ENCODE assay signal across 8 cellular contexts in genomic region chr22:42615092-42615859, GRCh38. TPM values are rescaled to one million over a fixed set of nuclear protein-coding genes. Genes with fewer than 3 reads are reported as not detected.
DNase-seq lines count a peak whose midpoint lies in the region; ATAC-seq and TF ChIP-seq lines count a peak whose summit lies in the region.

No MANE protein-coding gene starts in this region.

- H3K4me3 ChIP-seq in BJ (ENCODE audit: low read depth, low read length) (peak overlapping the region; percentile 66), lower leg skin (ENCODE audit: low read depth, poor library complexity, severe bottlenecking) (no peak overlapping the region)

- intact Hi-C loops in lower leg skin (cut with DNase I; ENCODE audit: low total_unique reads): no loop called here

- DNase-seq in BJ (ENCODE audit: low read depth) (peak; percentile 92), GM19240 (ENCODE audit: insufficient read length, low spot score) (peak; percentile 83), NCI-H526 treated with DMSO at 0.1 percent for 48 hours (lab: John Stamatoyannopoulos, UW) (peak; percentile 97), dermis blood vessel endothelial cell (peak; percentile 98), lower leg skin (ENCODE audit: low spot score in 2 of 2) (peak; percentile 87 to 96)
- peak; percentile 72 for DNase-seq in activated CD4-positive, alpha-beta T cell treated with anti-CD3 and anti-CD28 coated beads, Interleukin-2, amount 50 U/mL, for 1 hour
- peak; percentile 74 to 86 for DNase-seq in stimulated activated CD4-positive, alpha-beta T cell treated with anti-CD3 and anti-CD28 coated beads, Interleukin-4, amount 100 ng/mL, for 4 hours

- CTCF ChIA-PET in BJ (lab: Yijun Ruan, JAX): interaction anchor here (0.7 to 1.7 kb wide), 4 partner anchors 16 to 242 kb away, joined by 3 to 4 read pairs (median 4); no protein-coding TSS in a partner anchor

- ATAC-seq in HG03460 (IDR thresholded peaks at IDR 0.05; ENCODE audit: unreplicated experiment): peak; percentile 57

- peak in 1 of 2 donors; percentile 54 for TF ChIP-seq POLR2A in lower leg skin (IDR thresholded peaks at IDR 0.05)

- H3K36me3 ChIP-seq in BJ (ENCODE audit: control insufficient read depth, insufficient read depth, low read length): peaks cover 16% of the 10 kb centered on the region

- TF ChIP-seq CTCF in BJ (IDR thresholded peaks at IDR 0.05; ENCODE audit: insufficient read depth, low read depth, low read length): no peak
- no peak for TF ChIP-seq CTCF in lower leg skin (IDR thresholded peaks at IDR 0.05)

- H3K27me3 ChIP-seq in BJ (ENCODE audit: control insufficient read depth, insufficient read depth, low read length): no peaks in the 10 kb centered on the region

- POLR2A ChIA-PET in BJ (lab: Charles Lee): interaction anchor here (0.7 kb wide), 1 partner anchor 32 kb away, joined by 3 read pairs; no protein-coding TSS in a partner anchor

- 0% methylated on average over 35 of the region's 35 CpGs for WGBS in lower leg skin, 2 donors

RNA-seq across cellular contexts. Expression of gene POLDIP3, which starts 0.6 kb away (rescaled TPM):
- polyA plus RNA-seq in BJ (2011; rRNA removed): 46.2 and 54.3 TPM in 2 replicates
- 23.1 and 29.9 TPM in 2 replicates for polyA minus RNA-seq in BJ (2011; rRNA and poly(A)+ RNA removed)
- total RNA-seq in dermis blood vessel endothelial cell: 27.9 and 43.3 TPM in 2 replicates
- 10 to 100 TPM; 29.6 to 41.8 (median 40.8) TPM for total RNA-seq in lower leg skin

RNA-seq across cellular contexts. Expression of gene ATP5MGL, which starts 25.1 kb away (rescaled TPM):
- 0.10 TPM in 1 of 2 replicates, not detected in the other for polyA plus RNA-seq in BJ (2011; rRNA removed)
- polyA minus RNA-seq in BJ (2011; rRNA and poly(A)+ RNA removed): 0.67 and 0.85 TPM in 2 replicates
- 0.47 TPM in 1 of 2 replicates, not detected in the other for total RNA-seq in dermis blood vessel endothelial cell
- under 1 TPM in 1 of 4 donors, not detected in 3; 0.94 TPM for total RNA-seq in lower leg skin

RNA-seq across cellular contexts. Expression of gene CYB5R3, which starts 33.9 kb away (rescaled TPM):
- polyA plus RNA-seq in BJ (2011; rRNA removed): 200 and 418 TPM in 2 replicates
- 117 and 125 TPM in 2 replicates for polyA minus RNA-seq in BJ (2011; rRNA and poly(A)+ RNA removed)
- total RNA-seq in dermis blood vessel endothelial cell (139 and 192 TPM in 2 replicates), lower leg skin (100 to 1,000 TPM; 122 to 182 (median 152) TPM)
